Comparison of ENCODE assay signal across 8 cellular contexts in genomic region chr17:28895794-28896447, GRCh38. TPM values are rescaled to one million over a fixed set of nuclear protein-coding genes. Genes with fewer than 3 reads are reported as not detected.
DNase-seq lines count a peak whose midpoint lies in the region; TF ChIP-seq lines count a peak whose summit lies in the region.

No MANE protein-coding gene starts in this region.

- H3K27me3 ChIP-seq in kidney epithelial cell (ENCODE audit: control insufficient read depth, insufficient read depth, low read length) = no peaks in the 10 kb centered on the region

- H3K9me3 Mint-ChIP-seq in activated CD4-positive, alpha-beta T cell treated with anti-CD3 and anti-CD28 coated beads, Interleukin-2, amount 10 ng/mL, durations not matched to agents 24 days and 14 days = no peaks in the 10 kb centered on the region
- H3K9me3 Mint-ChIP-seq in activated naive CD8-positive, alpha-beta T cell treated with anti-CD3 and anti-CD28 coated beads for 36 hours = no peaks in the 10 kb centered on the region

- peak overlapping the region; percentile 85 for H3K4me3 ChIP-seq in kidney epithelial cell (ENCODE audit: low read depth, low read length)

- no peak for TF ChIP-seq CTCF in kidney epithelial cell (IDR thresholded peaks at IDR 0.05; ENCODE audit: insufficient read depth, low read length, poor library complexity, severe bottlenecking)

- H3K36me3 ChIP-seq in kidney epithelial cell (ENCODE audit: control insufficient read depth, insufficient read depth, low read length) = no peaks in the 10 kb centered on the region

- peaks cover 67% of the 10 kb centered on the region for H3K4me1 Mint-ChIP-seq in activated CD4-positive, alpha-beta T cell treated with anti-CD3 and anti-CD28 coated beads, Interleukin-2, amount 10 ng/mL, durations not matched to agents 24 days and 14 days
- peaks cover 68% of the 10 kb centered on the region for H3K4me1 Mint-ChIP-seq in activated naive CD8-positive, alpha-beta T cell treated with anti-CD3 and anti-CD28 coated beads for 36 hours

- peak overlapping the region; percentile 81 for H3K27ac ChIP-seq in temporal lobe (ENCODE audit: low read depth, low read length)

- peak overlapping the region; percentile 97 for H3K4me3 Mint-ChIP-seq in activated CD4-positive, alpha-beta T cell treated with anti-CD3 and anti-CD28 coated beads, Interleukin-2, amount 10 ng/mL, durations not matched to agents 24 days and 14 days
- peak overlapping the region; percentile 94 for H3K4me3 Mint-ChIP-seq in activated naive CD8-positive, alpha-beta T cell treated with anti-CD3 and anti-CD28 coated beads for 36 hours

- peak; percentile 62 for DNase-seq in activated CD4-positive, alpha-beta T cell treated with anti-CD3 and anti-CD28 coated beads, Interleukin-2, amount 10 ng/mL, durations not matched to agents 24 days and 14 days
- DNase-seq in activated CD4-positive, alpha-beta T cell treated with anti-CD3 and anti-CD28 coated beads, Interleukin-2, amount 50 U/mL, for 48 hours = no peak
- no peak for DNase-seq in activated naive CD8-positive, alpha-beta T cell treated with anti-CD3 and anti-CD28 coated beads for 36 hours
- DNase-seq in kidney epithelial cell (ENCODE audit: low read depth) (no peak), germinal center (ENCODE audit: low spot score) (no peak), midbrain (lab: John Stamatoyannopoulos, UW) (no peak)
- DNase-seq in stimulated activated naive CD4-positive, alpha-beta T cell treated with Interleukin-2 at 50 U/mL for 16 hours (lab: John Stamatoyannopoulos, UW) = no peak

- intact Hi-C loops in activated CD4-positive, alpha-beta T cell treated with anti-CD3 and anti-CD28 coated beads, Interleukin-2, amount 10 ng/mL, durations not matched to agents 24 days and 14 days (cut with micrococcal nuclease) = loop anchor here (2.0 kb wide), 2 partner anchors 19 to 53 kb away; partner anchors contain the start of gene FAM222B

- peak overlapping the region; percentile 98 for H3K27ac Mint-ChIP-seq in activated CD4-positive, alpha-beta T cell treated with anti-CD3 and anti-CD28 coated beads, Interleukin-2, amount 10 ng/mL, durations not matched to agents 24 days and 14 days
- peak overlapping the region; percentile 95 for H3K27ac Mint-ChIP-seq in activated naive CD8-positive, alpha-beta T cell treated with anti-CD3 and anti-CD28 coated beads for 36 hours

- no peaks in the 10 kb centered on the region for H3K27me3 Mint-ChIP-seq in activated CD4-positive, alpha-beta T cell treated with anti-CD3 and anti-CD28 coated beads, Interleukin-2, amount 10 ng/mL, durations not matched to agents 24 days and 14 days
- H3K27me3 Mint-ChIP-seq in activated naive CD8-positive, alpha-beta T cell treated with anti-CD3 and anti-CD28 coated beads for 36 hours = no peaks in the 10 kb centered on the region

- H3K36me3 Mint-ChIP-seq in activated CD4-positive, alpha-beta T cell treated with anti-CD3 and anti-CD28 coated beads, Interleukin-2, amount 10 ng/mL, durations not matched to agents 24 days and 14 days (ENCODE audit: low read depth) = peaks cover 45% of the 10 kb centered on the region
- peaks cover 50% of the 10 kb centered on the region for H3K36me3 Mint-ChIP-seq in activated naive CD8-positive, alpha-beta T cell treated with anti-CD3 and anti-CD28 coated beads for 36 hours

RNA-seq across cellular contexts. Expression of gene FLOT2, which starts 1.6 kb away (rescaled TPM):
- total RNA-seq in activated CD4-positive, alpha-beta T cell treated with anti-CD3 and anti-CD28 coated beads, Interleukin-2, amount 10 ng/mL, durations not matched to agents 24 days and 14 days = 109 and 111 TPM in 2 replicates
- 10 to 100 TPM; 56.2 to 65.2 TPM for total RNA-seq in activated naive CD8-positive, alpha-beta T cell treated with anti-CD3 and anti-CD28 coated beads for 36 hours
- total RNA-seq in kidney epithelial cell (55.5 and 69.1 TPM in 2 replicates), temporal lobe (27.0 TPM)

RNA-seq across cellular contexts. Expression of gene DHRS13, which starts 7.0 kb away (rescaled TPM):
- 32.4 and 34.3 TPM in 2 replicates for total RNA-seq in activated CD4-positive, alpha-beta T cell treated with anti-CD3 and anti-CD28 coated beads, Interleukin-2, amount 10 ng/mL, durations not matched to agents 24 days and 14 days
- 10 to 100 TPM; 31.8 to 34.1 TPM for total RNA-seq in activated naive CD8-positive, alpha-beta T cell treated with anti-CD3 and anti-CD28 coated beads for 36 hours
- total RNA-seq in kidney epithelial cell = 12.2 and 12.7 TPM in 2 replicates
- 20.4 TPM for total RNA-seq in temporal lobe

RNA-seq across cellular contexts. Expression of gene ERAL1, which starts 41.1 kb away (rescaled TPM):
- 56.8 and 61.2 TPM in 2 replicates for total RNA-seq in activated CD4-positive, alpha-beta T cell treated with anti-CD3 and anti-CD28 coated beads, Interleukin-2, amount 10 ng/mL, durations not matched to agents 24 days and 14 days
- total RNA-seq in activated naive CD8-positive, alpha-beta T cell treated with anti-CD3 and anti-CD28 coated beads for 36 hours = 10 to 100 TPM; 77.6 to 80.4 TPM
- total RNA-seq in kidney epithelial cell (54.9 and 74.1 TPM in 2 replicates), temporal lobe (24.6 TPM)

RNA-seq across cellular contexts. Expression of gene FAM222B, which starts 53.3 kb away (rescaled TPM):
- total RNA-seq in activated CD4-positive, alpha-beta T cell treated with anti-CD3 and anti-CD28 coated beads, Interleukin-2, amount 10 ng/mL, durations not matched to agents 24 days and 14 days = 22.4 and 24.0 TPM in 2 replicates
- total RNA-seq in activated naive CD8-positive, alpha-beta T cell treated with anti-CD3 and anti-CD28 coated beads for 36 hours = 10 to 100 TPM; 13.9 to 14.2 TPM
- total RNA-seq in kidney epithelial cell (24.3 and 37.7 TPM in 2 replicates), temporal lobe (3.4 TPM)

RNA-seq across cellular contexts. Expression of gene PHF12, which starts 55.4 kb away (rescaled TPM):
- 61.1 TPM in 2 replicates for total RNA-seq in activated CD4-positive, alpha-beta T cell treated with anti-CD3 and anti-CD28 coated beads, Interleukin-2, amount 10 ng/mL, durations not matched to agents 24 days and 14 days
- 10 to 100 TPM; 41.4 to 45.7 TPM for total RNA-seq in activated naive CD8-positive, alpha-beta T cell treated with anti-CD3 and anti-CD28 coated beads for 36 hours
- 19.6 and 30.8 TPM in 2 replicates for total RNA-seq in kidney epithelial cell
- 29.3 TPM for total RNA-seq in temporal lobe
